24 cellular contexts compared by ENCODE assay signal in the genomic region with DNA sequence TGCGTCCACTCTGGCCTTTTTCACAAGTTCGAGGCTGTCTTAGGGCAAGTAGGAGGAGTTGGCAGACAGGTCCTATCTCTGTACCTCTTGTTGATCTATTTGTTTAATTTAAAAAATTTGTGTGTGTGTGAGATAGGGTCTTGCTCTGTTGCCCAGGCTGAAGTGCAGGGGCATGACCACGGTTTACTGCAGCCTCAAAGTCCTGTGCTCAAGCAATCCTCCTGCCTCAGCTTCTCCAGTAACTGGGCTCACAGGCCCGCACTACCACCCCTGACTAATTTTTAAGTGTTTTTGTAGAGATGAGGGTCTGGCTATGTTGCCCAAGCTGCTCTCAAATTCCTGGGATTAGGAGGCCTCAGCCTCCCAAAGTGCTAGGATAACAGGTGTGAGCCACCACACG. TPM values are rescaled to one million over a fixed set of nuclear protein-coding genes. Genes with fewer than 3 reads are reported as not detected.
"Had no signal": no experiment of that assay in that cellular context is flagged by ENCODE, and none has a peak within 500 bp of the region (broad histone marks: within the 10 kb centered on the region; RNA-seq: fewer than 3 reads in every experiment).

No MANE protein-coding gene starts in this region.

- DNase-seq: activated CD4-positive, alpha-beta memory T cell treated with anti-CD3 and anti-CD28 coated beads, Interleukin-2, amount 10 ng/mL, durations not matched to agents 7 days and 5 days; activated CD4-positive, alpha-beta T cell treated with anti-CD3 and anti-CD28 coated beads for 36 hours; activated CD4-positive, alpha-beta T cell treated with anti-CD3 and anti-CD28 coated beads, Interleukin-2, amount 50 U/mL, for 1 hour; activated gamma-delta T cell treated with Interleukin-2 at 50 U/mL for 16 hours; activated naive CD4-positive, alpha-beta T cell treated with anti-CD3 and anti-CD28 coated beads, Interleukin-2, amount 50 U/mL, for 16 hours; activated T-cell treated with anti-CD3 and anti-CD28 coated beads for 4 hours; activated T-cell treated with anti-CD3 and anti-CD28 coated beads, Interleukin-2, amount 50 U/mL, for 48 hours; aorta; central memory CD4-positive, alpha-beta T cell; Karpas-422; NCI-H1105 treated with DMSO at 0.1 percent for 48 hours; NCI-H1436 treated with DMSO at 0.1 percent for 48 hours; NCI-H187; NCI-H2081 treated with DMSO at 0.1 percent for 48 hours; NCI-H446; NCI-H524; PC-3; RPMI8226; SJCRH30; SK-N-SH; T-helper 1 cell had no signal

- H3K27me3 ChIP-seq: breast epithelium, SJCRH30 had no signal

- H3K27ac ChIP-seq: SJCRH30, VCaP had no signal

- H3K27ac Mint-ChIP-seq: activated CD4-positive, alpha-beta memory T cell treated with anti-CD3 and anti-CD28 coated beads, Interleukin-2, amount 10 ng/mL, durations not matched to agents 7 days and 5 days; activated CD4-positive, alpha-beta T cell treated with anti-CD3 and anti-CD28 coated beads for 36 hours; activated T-helper 2 cell treated with anti-CD3 and anti-CD28 coated beads, Interferon-gamma antibody, Interleukin-2, Interleukin-4, amounts not matched to agents 10 μg/mL and 5 μg/mL and 100 μg/mL, durations not matched to agents 14 hours and 24 hours and 36 hours had no signal

- H3K9ac ChIP-seq: SK-N-SH had no signal

- H3K4me3 Mint-ChIP-seq: activated CD4-positive, alpha-beta memory T cell treated with anti-CD3 and anti-CD28 coated beads, Interleukin-2, amount 10 ng/mL, durations not matched to agents 7 days and 5 days; activated CD4-positive, alpha-beta T cell treated with anti-CD3 and anti-CD28 coated beads for 36 hours had no signal

- H3K4me3 ChIP-seq: breast epithelium, SJCRH30 had no signal

- H3K9me3 Mint-ChIP-seq: activated CD4-positive, alpha-beta memory T cell treated with anti-CD3 and anti-CD28 coated beads, Interleukin-2, amount 10 ng/mL, durations not matched to agents 7 days and 5 days; activated T-helper 2 cell treated with anti-CD3 and anti-CD28 coated beads, Interferon-gamma antibody, Interleukin-2, Interleukin-4, amounts not matched to agents 10 μg/mL and 5 μg/mL and 100 μg/mL, durations not matched to agents 14 hours and 24 hours and 36 hours had no signal

- H3K27me3 Mint-ChIP-seq: activated CD4-positive, alpha-beta T cell treated with anti-CD3 and anti-CD28 coated beads for 36 hours had no signal

- ATAC-seq: activated CD4-positive, alpha-beta T cell treated with anti-CD3 and anti-CD28 coated beads for 36 hours; PC-3 had no signal

- H3K9me3 ChIP-seq: breast epithelium, SJCRH30, SK-N-SH had no signal

- H3K36me3 ChIP-seq: breast epithelium, SJCRH30 had no signal

RNA-seq across cellular contexts. Expression of a gene that starts 26.0 kb away (rescaled TPM):
- polyA plus RNA-seq: aorta had no signal
